7 cellular contexts compared by ENCODE assay signal in the genomic region with DNA sequence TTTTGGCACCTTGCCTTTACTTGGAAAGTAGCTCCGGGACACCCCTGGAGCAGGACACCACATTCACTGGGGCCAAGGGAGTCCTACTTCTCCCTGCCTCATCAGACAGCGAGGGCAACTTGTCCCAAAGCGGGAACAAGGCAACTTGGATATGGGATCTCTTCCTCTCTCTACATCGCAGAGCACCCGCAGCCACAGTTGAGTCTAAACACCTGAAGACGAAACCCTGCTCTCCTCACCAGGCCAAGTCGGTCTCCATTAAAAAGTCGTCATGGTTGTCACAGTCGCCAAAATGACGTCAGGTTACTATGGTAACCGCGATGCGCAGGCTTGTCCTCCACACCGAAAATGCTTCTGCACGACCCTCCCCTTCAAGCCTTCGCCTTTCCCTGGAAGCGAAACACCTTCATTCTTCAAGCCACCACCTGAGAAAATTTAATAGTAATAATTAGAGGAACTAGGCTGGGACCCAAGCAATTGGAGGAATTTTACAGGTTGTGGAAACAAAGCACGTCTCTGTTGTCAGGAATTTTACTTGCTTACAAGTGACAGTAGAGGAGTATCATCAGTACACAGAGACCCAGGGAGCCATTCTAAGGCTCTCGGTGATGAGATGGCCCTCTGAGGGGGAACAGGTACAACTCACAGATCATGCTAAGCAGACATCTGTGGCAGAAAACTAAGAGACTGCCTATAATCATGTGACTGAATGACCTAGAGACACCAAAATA.
DNase-seq lines count a peak whose midpoint lies in the region; ATAC-seq and TF ChIP-seq lines count a peak whose summit lies in the region.

No MANE protein-coding gene starts in this region.

- no peaks in the 10 kb centered on the region for H3K9me3 ChIP-seq in iPS-20b (ENCODE audit: insufficient read depth, low read depth, low read length)

- TF ChIP-seq POLR2A in GM19099 (IDR thresholded peaks at IDR 0.05; ENCODE audit: extremely low read depth, insufficient read length, low read depth), result peak; percentile 36

- DNase-seq in T-helper 1 cell (peak in 4 of 5 donors; percentile 29 to 60 (median 46)), astrocyte of the hippocampus (ENCODE audit: low read depth, low spot score) (peak; percentile 81), hepatic stellate cell (ENCODE audit: low spot score) (no peak)
- DNase-seq in stimulated activated CD4-positive, alpha-beta T cell treated with anti-CD3 and anti-CD28 coated beads, Interleukin-1b, Interleukin-23, amount 100 ng/mL, for 24 hours (ENCODE audit: low read depth in 4 of 4, low spot score in 1 of 4), result peak; percentile 24 to 49 (median 36)

- no peaks in the 10 kb centered on the region for H3K4me1 ChIP-seq in iPS-20b (ENCODE audit: insufficient read depth, low read length)

- H3K9ac ChIP-seq in iPS-20b (ENCODE audit: low read depth, low read length), result peak overlapping the region; percentile 86; the same call in 1 of the 2 replicates

- ATAC-seq in HG03097 (IDR thresholded peaks at IDR 0.05; ENCODE audit: low FRiP score, unreplicated experiment), result peak; percentile 85

- H3K27me3 ChIP-seq in iPS-20b (ENCODE audit: insufficient read depth, low read length), result no peaks in the 10 kb centered on the region

- no peak overlapping the region for H3K27ac ChIP-seq in iPS-20b (ENCODE audit: low read length)

- no peaks in the 10 kb centered on the region for H3K36me3 ChIP-seq in iPS-20b (ENCODE audit: insufficient read depth, low read depth, low read length)

- peak overlapping the region; percentile 91 for H3K4me3 ChIP-seq in iPS-20b (ENCODE audit: low read length)
